In the genomic region with DNA sequence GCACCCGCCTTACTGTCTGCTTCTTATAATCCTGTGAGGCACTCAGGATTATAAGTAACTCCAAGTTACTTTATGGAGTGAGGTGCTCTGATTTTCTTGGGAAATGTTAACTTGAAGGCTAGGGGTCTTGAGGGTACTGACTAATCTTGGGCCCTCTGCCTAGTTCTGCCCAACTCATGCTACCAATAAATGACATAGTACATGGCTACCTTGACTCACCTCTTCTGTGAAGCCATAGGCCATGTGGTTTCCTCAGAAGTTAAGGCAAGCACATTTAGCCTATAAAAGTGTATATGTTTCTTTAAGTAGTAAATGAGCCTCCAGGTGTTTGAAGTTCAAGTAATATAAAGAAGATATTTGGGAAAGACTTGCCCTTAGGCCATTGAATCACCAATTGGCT, we compare ENCODE assay signal across 31 cellular contexts.
"Had no signal": no experiment of that assay in that cellular context is flagged by ENCODE, and none has a peak within 500 bp of the region (broad histone marks: within the 10 kb centered on the region; RNA-seq: fewer than 3 reads in every experiment).

No MANE protein-coding gene starts in this region.

- H3K4me3 Mint-ChIP-seq: activated B cell treated with CpG ODN at 0.5 μM for 24 hours; activated CD8-positive, alpha-beta T cell treated with anti-CD3 and anti-CD28 coated beads for 36 hours; activated naive CD4-positive, alpha-beta T cell treated with anti-CD3 and anti-CD28 coated beads, Interleukin-2, amount 10 ng/mL, durations not matched to agents 7 days and 5 days; activated naive CD4-positive, alpha-beta T cell treated with anti-CD3 and anti-CD28 coated beads, Interleukin-2, amount 50 U/mL, for 24 hours; activated naive CD8-positive, alpha-beta T cell; activated naive CD8-positive, alpha-beta T cell treated with anti-CD3 and anti-CD28 coated beads, Interleukin-2, amount 10 ng/mL, durations not matched to agents 7 days and 5 days; activated naive CD8-positive, alpha-beta T cell treated with anti-CD3 and anti-CD28 coated beads, Interleukin-2, amount 50 U/mL, for 24 hours; activated T-cell treated with anti-CD3 and anti-CD28 coated beads, Interleukin-2, amount 50 U/mL, for 4 hours; activated T-helper 1 cell treated with anti-CD3 and anti-CD28 coated beads, Interleukin-12 subunit alpha, Interleukin-12 subunit beta, Interleukin-2, Interleukin-4 antibody, amounts not matched to agents 30 ng/mL and 10 ng/mL and 1 ng/mL, durations not matched to agents 14 hours and 24 hours and 36 hours; brain; central memory CD8-positive, alpha-beta T cell; T-helper 1 cell treated with Interleukin-12 subunit alpha and Interleukin-12 subunit beta and Interleukin-4 antibody, amounts not matched to agents 30 μg/mL and 1 μg/mL, for 36 hours; T-helper 2 cell treated with Interferon-gamma antibody and Interleukin-4, amounts not matched to agents 5 μg/mL and 100 μg/mL, for 36 hours had no signal

- H3K9me3 Mint-ChIP-seq: activated B cell treated with CpG ODN at 0.5 μM for 24 hours; activated CD8-positive, alpha-beta T cell treated with anti-CD3 and anti-CD28 coated beads for 36 hours; activated naive CD4-positive, alpha-beta T cell treated with anti-CD3 and anti-CD28 coated beads, Interleukin-2, amount 10 ng/mL, durations not matched to agents 7 days and 5 days; activated naive CD4-positive, alpha-beta T cell treated with anti-CD3 and anti-CD28 coated beads, Interleukin-2, amount 50 U/mL, for 24 hours; activated naive CD8-positive, alpha-beta T cell treated with anti-CD3 and anti-CD28 coated beads, Interleukin-2, amount 10 ng/mL, durations not matched to agents 7 days and 5 days; activated T-cell treated with anti-CD3 and anti-CD28 coated beads, Interleukin-2, amount 50 U/mL, for 4 hours; activated T-helper 2 cell treated with anti-CD3 and anti-CD28 coated beads, Interferon-gamma antibody, Interleukin-2, Interleukin-4, amounts not matched to agents 10 μg/mL and 5 μg/mL and 100 μg/mL, durations not matched to agents 14 hours and 24 hours and 36 hours; central memory CD8-positive, alpha-beta T cell; T-helper 2 cell treated with Interferon-gamma antibody and Interleukin-4, amounts not matched to agents 5 μg/mL and 100 μg/mL, for 36 hours had no signal

- H3K4me1 Mint-ChIP-seq: brain had no signal

- ATAC-seq: activated CD8-positive, alpha-beta T cell treated with anti-CD3 and anti-CD28 coated beads for 36 hours; activated naive CD8-positive, alpha-beta T cell treated with anti-CD3 and anti-CD28 coated beads, Interleukin-2, amount 50 U/mL, for 24 hours had no signal

- H3K27me3 Mint-ChIP-seq: activated CD8-positive, alpha-beta T cell treated with anti-CD3 and anti-CD28 coated beads for 36 hours; activated naive CD4-positive, alpha-beta T cell treated with anti-CD3 and anti-CD28 coated beads, Interleukin-2, amount 10 ng/mL, durations not matched to agents 7 days and 5 days; activated naive CD4-positive, alpha-beta T cell treated with anti-CD3 and anti-CD28 coated beads, Interleukin-2, amount 50 U/mL, for 24 hours; activated naive CD8-positive, alpha-beta T cell; activated naive CD8-positive, alpha-beta T cell treated with anti-CD3 and anti-CD28 coated beads, Interleukin-2, amount 10 ng/mL, durations not matched to agents 7 days and 5 days; activated naive CD8-positive, alpha-beta T cell treated with anti-CD3 and anti-CD28 coated beads, Interleukin-2, amount 50 U/mL, for 24 hours; central memory CD8-positive, alpha-beta T cell had no signal

- H3K36me3 Mint-ChIP-seq: activated naive CD4-positive, alpha-beta T cell treated with anti-CD3 and anti-CD28 coated beads, Interleukin-2, amount 10 ng/mL, durations not matched to agents 7 days and 5 days; activated naive CD4-positive, alpha-beta T cell treated with anti-CD3 and anti-CD28 coated beads, Interleukin-2, amount 50 U/mL, for 24 hours; activated naive CD8-positive, alpha-beta T cell; brain had no signal

- H3K27ac Mint-ChIP-seq: activated B cell treated with CpG ODN at 0.5 μM for 24 hours; activated CD8-positive, alpha-beta T cell treated with anti-CD3 and anti-CD28 coated beads for 36 hours; activated naive CD4-positive, alpha-beta T cell treated with anti-CD3 and anti-CD28 coated beads, Interleukin-2, amount 10 ng/mL, durations not matched to agents 7 days and 5 days; activated naive CD4-positive, alpha-beta T cell treated with anti-CD3 and anti-CD28 coated beads, Interleukin-2, amount 50 U/mL, for 24 hours; activated naive CD8-positive, alpha-beta T cell; activated naive CD8-positive, alpha-beta T cell treated with anti-CD3 and anti-CD28 coated beads, Interleukin-2, amount 10 ng/mL, durations not matched to agents 7 days and 5 days; activated naive CD8-positive, alpha-beta T cell treated with anti-CD3 and anti-CD28 coated beads, Interleukin-2, amount 50 U/mL, for 24 hours; activated T-helper 1 cell treated with anti-CD3 and anti-CD28 coated beads, Interleukin-12 subunit alpha, Interleukin-12 subunit beta, Interleukin-2, Interleukin-4 antibody, amounts not matched to agents 30 ng/mL and 10 ng/mL and 1 ng/mL, durations not matched to agents 14 hours and 24 hours and 36 hours; activated T-helper 2 cell treated with anti-CD3 and anti-CD28 coated beads, Interferon-gamma antibody, Interleukin-2, Interleukin-4, amounts not matched to agents 10 μg/mL and 5 μg/mL and 100 μg/mL, durations not matched to agents 14 hours and 24 hours and 36 hours; brain; T-helper 1 cell treated with Interleukin-12 subunit alpha and Interleukin-12 subunit beta and Interleukin-4 antibody, amounts not matched to agents 30 μg/mL and 1 μg/mL, for 36 hours; T-helper 2 cell treated with Interferon-gamma antibody and Interleukin-4, amounts not matched to agents 5 μg/mL and 100 μg/mL, for 36 hours had no signal

- DNase-seq: activated B cell treated with CpG ODN at 0.5 μM for 24 hours; activated CD4-positive, alpha-beta T cell treated with anti-CD3 and anti-CD28 coated beads for 48 hours; activated CD4-positive, alpha-beta T cell treated with anti-CD3 and anti-CD28 coated beads, Interleukin-2, amount 50 U/mL, for 1 hour; activated CD4-positive, alpha-beta T cell treated with anti-CD3 and anti-CD28 coated beads, Interleukin-2, amount 50 U/mL, for 4 hours; activated CD8-positive, alpha-beta memory T cell treated with anti-CD3 and anti-CD28 coated beads, Interleukin-2, amount 50 U/mL, for 4 hours; activated CD8-positive, alpha-beta T cell treated with anti-CD3 and anti-CD28 coated beads for 36 hours; activated effector memory CD4-positive, alpha-beta T cell treated with Interleukin-2 at 50 U/mL for 16 hours; activated gamma-delta T cell; activated naive CD4-positive, alpha-beta T cell treated with anti-CD3 and anti-CD28 coated beads, Interleukin-2, amount 10 ng/mL, durations not matched to agents 7 days and 5 days; activated naive CD4-positive, alpha-beta T cell treated with Interleukin-2 at 50 U/mL for 16 hours; activated naive CD8-positive, alpha-beta T cell treated with anti-CD3 and anti-CD28 coated beads, Interleukin-2, amount 10 ng/mL, durations not matched to agents 7 days and 5 days; activated naive CD8-positive, alpha-beta T cell treated with anti-CD3 and anti-CD28 coated beads, Interleukin-2, amount 50 U/mL, for 24 hours; activated T-cell treated with anti-CD3 and anti-CD28 coated beads for 4 hours; activated T-cell treated with anti-CD3 and anti-CD28 coated beads, Interleukin-2, amount 50 U/mL, for 4 hours; amygdala; anterior cingulate cortex; caudate nucleus; cerebellar nuclear complex; colonic mucosa; SW 1271; T-helper 1 cell; T-helper 2 cell; T-helper 9 cell had no signal
